8 cellular contexts compared by ENCODE assay signal in genomic region chr2:108593547-108594098, GRCh38. TPM values are rescaled to one million over a fixed set of nuclear protein-coding genes. Genes with fewer than 3 reads are reported as not detected.
DNase-seq lines count a peak whose midpoint lies in the region; ATAC-seq and TF ChIP-seq lines count a peak whose summit lies in the region.

No MANE protein-coding gene starts in this region.

- no peaks in the 10 kb centered on the region for H3K27me3 Mint-ChIP-seq in activated CD4-positive, alpha-beta T cell treated with anti-CD3 and anti-CD28 coated beads, Interleukin-2, amount 10 ng/mL, durations not matched to agents 7 days and 5 days

- H3K36me3 Mint-ChIP-seq in activated CD4-positive, alpha-beta T cell treated with anti-CD3 and anti-CD28 coated beads, Interleukin-2, amount 10 ng/mL, durations not matched to agents 7 days and 5 days (ENCODE audit: low read depth) = no peaks in the 10 kb centered on the region

- H3K4me1 Mint-ChIP-seq in activated CD4-positive, alpha-beta T cell treated with anti-CD3 and anti-CD28 coated beads, Interleukin-2, amount 10 ng/mL, durations not matched to agents 7 days and 5 days = peaks cover 50% of the 10 kb centered on the region

- H3K27me3 ChIP-seq in brain microvascular endothelial cell (replicated peaks) (no peaks in the 10 kb centered on the region), muscle layer of colon (ENCODE audit: control insufficient read depth in 1 of 2, insufficient read depth in 2 of 2, low read length in 2 of 2) (no peaks in the 10 kb centered on the region)

- no peaks in the 10 kb centered on the region for H3K36me3 ChIP-seq in brain microvascular endothelial cell (replicated peaks)
- no peaks in the 10 kb centered on the region for H3K36me3 ChIP-seq in muscle layer of colon (ENCODE audit: insufficient read depth, low read length)

- POLR2A ChIA-PET in activated CD4-positive, alpha-beta T cell treated with anti-CD3 and anti-CD28 coated beads, Interleukin-2, amount 10 ng/mL, durations not matched to agents 7 days and 5 days (lab: Charles Lee) = no interaction called here

- H3K9me3 ChIP-seq in muscle layer of colon (ENCODE audit: low read length) = no peaks in the 10 kb centered on the region

- CTCF ChIA-PET in activated CD4-positive, alpha-beta T cell treated with anti-CD3 and anti-CD28 coated beads, Interleukin-2, amount 10 ng/mL, durations not matched to agents 7 days and 5 days (lab: Charles Lee) = interaction anchor here (0.8 to 2.2 kb wide), 4 partner anchors 9 to 43 kb away, joined by 3 to 17 read pairs (median 6); no protein-coding TSS in a partner anchor

- no peak overlapping the region for H3K9ac ChIP-seq in muscle layer of colon (ENCODE audit: low read length)

- peak; percentile 4 for ATAC-seq in HG03354 (IDR thresholded peaks at IDR 0.05; ENCODE audit: poor library complexity, severe bottlenecking, unreplicated experiment)
- no peak for ATAC-seq in HG02852 (IDR thresholded peaks at IDR 0.05; ENCODE audit: unreplicated experiment)

- peak; percentile 2 for TF ChIP-seq CTCF in brain microvascular endothelial cell (IDR thresholded peaks at IDR 0.05; ENCODE audit: low read depth, low read length, missing control alignments)

- in situ Hi-C loops in Caki2 (cut with HindIII; ENCODE audit: low pct_unique_long_range_greater_than_20kb, low sequenced_read_pairs) (no loop called here), brain microvascular endothelial cell (cut with HindIII; ENCODE audit: low pct_ligation_motif_present, low sequenced_read_pairs) (no loop called here)

- H3K27ac ChIP-seq in brain microvascular endothelial cell (peak overlapping the region; percentile 99), muscle layer of colon (ENCODE audit: low read depth, low read length) (peak overlapping the region; percentile 49)

- no peaks in the 10 kb centered on the region for H3K9me3 Mint-ChIP-seq in activated CD4-positive, alpha-beta T cell treated with anti-CD3 and anti-CD28 coated beads, Interleukin-2, amount 10 ng/mL, durations not matched to agents 7 days and 5 days

- peak; percentile 75 for DNase-seq in Caki2 (ENCODE audit: low read depth)
- DNase-seq in brain microvascular endothelial cell = peak; percentile 72
- DNase-seq in pons (ENCODE audit: low spot score) = no peak
- DNase-seq in activated CD4-positive, alpha-beta T cell treated with anti-CD3 and anti-CD28 coated beads, Interleukin-2, amount 10 ng/mL, durations not matched to agents 7 days and 5 days = no peak
- DNase-seq in SHP77 treated with DMSO at 0.1 percent for 48 hours (lab: John Stamatoyannopoulos, UW) = no peak

- H3K4me1 ChIP-seq in muscle layer of colon (ENCODE audit: insufficient read depth, low read length) = peaks cover 65% of the 10 kb centered on the region

- H3K4me3 Mint-ChIP-seq in activated CD4-positive, alpha-beta T cell treated with anti-CD3 and anti-CD28 coated beads, Interleukin-2, amount 10 ng/mL, durations not matched to agents 7 days and 5 days = no peak overlapping the region

- no peak overlapping the region for H3K27ac Mint-ChIP-seq in activated CD4-positive, alpha-beta T cell treated with anti-CD3 and anti-CD28 coated beads, Interleukin-2, amount 10 ng/mL, durations not matched to agents 7 days and 5 days

- no peak overlapping the region for H3K4me3 ChIP-seq in brain microvascular endothelial cell (ENCODE audit: low read depth, low read length)
- H3K4me3 ChIP-seq in muscle layer of colon (ENCODE audit: low read depth in 1 of 2, low read length in 2 of 2) = no peak overlapping the region

RNA-seq across cellular contexts. Expression of gene LIMS1, which starts 59.4 kb away (rescaled TPM):
- total RNA-seq in Caki2 (2014; rRNA removed; shearing (Covaris generic); ENCODE audit: low replicate concordance) = 156 and 173 TPM in 2 replicates
- total RNA-seq in activated CD4-positive, alpha-beta T cell treated with anti-CD3 and anti-CD28 coated beads, Interleukin-2, amount 10 ng/mL, durations not matched to agents 7 days and 5 days = 10 to 100 TPM; 57.2 to 63.2 TPM

Comparison
In these comparisons a context has a peak if more than half of its experiments do, and no peak if none do; other contexts are left out.
1. DNase-seq: peak in Caki2 (single experiment) and brain microvascular endothelial cell (single experiment); none in pons (single experiment), activated CD4-positive, alpha-beta T cell treated with anti-CD3 and anti-CD28 coated beads, Interleukin-2, amount 10 ng/mL, durations not matched to agents 7 days and 5 days (single experiment) and SHP77 treated with DMSO at 0.1 percent for 48 hours (single experiment).